4 cellular contexts compared by ENCODE assay signal in genomic region chr6:28317866-28318265, GRCh38. TPM values are rescaled to one million over a fixed set of nuclear protein-coding genes. Genes with fewer than 3 reads are reported as not detected.
"Had no signal": no experiment of that assay in that cellular context is flagged by ENCODE, and none has a peak within 500 bp of the region (broad histone marks: within the 10 kb centered on the region; RNA-seq: fewer than 3 reads in every experiment).

No MANE protein-coding gene starts in this region.

RNA-seq across cellular contexts. Expression of gene NKAPL, which starts 58.8 kb away (rescaled TPM):
- total RNA-seq: activated CD8-positive, alpha-beta T cell treated with anti-CD3 and anti-CD28 coated beads for 36 hours; chondrocyte; T-helper 2 cell treated with Interferon-gamma antibody and Interleukin-4, amounts not matched to agents 100 ng/mL and 5 ng/mL, for 36 hours had no signal
- polyA plus RNA-seq: hepatocyte had no signal
